Comparison of ENCODE assay signal across 2 cellular contexts in genomic region chrX:52185069-52185434, GRCh38. TPM values are rescaled to one million over a fixed set of nuclear protein-coding genes. Genes with fewer than 3 reads are reported as not detected.
"Had no signal": no experiment of that assay in that cellular context is flagged by ENCODE, and none has a peak within 500 bp of the region (broad histone marks: within the 10 kb centered on the region; RNA-seq: fewer than 3 reads in every experiment).

No MANE protein-coding gene starts in this region.

RNA-seq across cellular contexts. Expression of gene MAGED4, which starts 0.4 kb away (rescaled TPM):
- total RNA-seq: left lobe of liver had no signal
- polyA plus RNA-seq: keratinocyte had no signal
